In the genomic region with DNA sequence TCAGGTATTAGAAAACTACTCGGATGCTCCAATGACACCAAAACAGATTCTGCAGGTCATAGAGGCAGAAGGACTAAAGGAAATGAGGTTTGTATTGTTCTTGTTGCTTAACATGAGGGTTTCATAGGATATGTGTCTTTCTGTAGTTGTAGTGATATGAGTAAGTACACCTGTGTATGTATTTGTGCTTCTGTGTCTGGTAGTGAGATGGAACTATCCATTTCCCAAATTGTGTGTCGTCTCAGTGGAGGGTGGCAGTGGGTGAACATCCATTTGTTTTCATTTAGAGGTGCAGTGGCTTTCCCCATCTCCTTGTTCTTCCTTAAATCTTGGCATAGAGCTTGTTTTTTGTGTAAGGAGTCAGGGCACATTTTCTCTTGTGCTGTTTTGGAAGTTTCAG, we compare ENCODE assay signal across 14 cellular contexts. TPM values are rescaled to one million over a fixed set of nuclear protein-coding genes. Genes with fewer than 3 reads are reported as not detected.
DNase-seq lines count a peak whose midpoint lies in the region; ATAC-seq and TF ChIP-seq lines count a peak whose summit lies in the region.
"Had no signal": no experiment of that assay in that cellular context is flagged by ENCODE, and none has a peak within 500 bp of the region (broad histone marks: within the 10 kb centered on the region; RNA-seq: fewer than 3 reads in every experiment).

No MANE protein-coding gene starts in this region.

- H3K27me3 Mint-ChIP-seq in activated T-cell treated with anti-CD3 and anti-CD28 coated beads, Interleukin-2, amount 50 U/mL, for 24 hours: no peaks in the 10 kb centered on the region
- no peaks in the 10 kb centered on the region for H3K27me3 Mint-ChIP-seq in activated CD8-positive, alpha-beta T cell treated with anti-CD3 and anti-CD28 coated beads, Interleukin-2, amount 10 ng/mL, durations not matched to agents 7 days and 5 days (ENCODE audit: low read depth)
- no peaks in the 10 kb centered on the region for H3K27me3 Mint-ChIP-seq in stimulated activated memory B cell treated with anti-CD40 and anti-IgM and Interleukin-4, amounts not matched to agents 10 μg/mL and 1 μg/mL and 100 μg/mL, for 72 hours

- no peak overlapping the region for H3K27ac ChIP-seq in foreskin keratinocyte
- H3K27ac ChIP-seq: esophagus squamous epithelium had no signal

- CTCF ChIA-PET in activated CD8-positive, alpha-beta T cell treated with anti-CD3 and anti-CD28 coated beads, Interleukin-2, amount 10 ng/mL, durations not matched to agents 7 days and 5 days (lab: Charles Lee): no interaction called here

- peaks cover 69% of the 10 kb centered on the region for H3K36me3 Mint-ChIP-seq in activated T-cell treated with anti-CD3 and anti-CD28 coated beads, Interleukin-2, amount 50 U/mL, for 24 hours (ENCODE audit: low read depth)
- peaks cover 26% of the 10 kb centered on the region for H3K36me3 Mint-ChIP-seq in activated CD8-positive, alpha-beta T cell treated with anti-CD3 and anti-CD28 coated beads, Interleukin-2, amount 10 ng/mL, durations not matched to agents 7 days and 5 days (ENCODE audit: low read depth)
- H3K36me3 Mint-ChIP-seq in stimulated activated memory B cell treated with anti-CD40 and anti-IgM and Interleukin-4, amounts not matched to agents 10 μg/mL and 1 μg/mL and 100 μg/mL, for 72 hours: peaks cover 14% of the 10 kb centered on the region

- H3K27ac Mint-ChIP-seq in activated T-cell treated with anti-CD3 and anti-CD28 coated beads, Interleukin-2, amount 50 U/mL, for 24 hours: peak overlapping the region; percentile 89
- H3K27ac Mint-ChIP-seq in activated CD8-positive, alpha-beta T cell treated with anti-CD3 and anti-CD28 coated beads, Interleukin-2, amount 10 ng/mL, durations not matched to agents 7 days and 5 days: peak overlapping the region; percentile 30
- peak overlapping the region; percentile 17 for H3K27ac Mint-ChIP-seq in stimulated activated memory B cell treated with anti-CD40 and anti-IgM and Interleukin-4, amounts not matched to agents 10 μg/mL and 1 μg/mL and 100 μg/mL, for 72 hours

- POLR2A ChIA-PET in activated CD8-positive, alpha-beta T cell treated with anti-CD3 and anti-CD28 coated beads, Interleukin-2, amount 10 ng/mL, durations not matched to agents 7 days and 5 days (lab: Charles Lee): no interaction called here

- H3K4me1 ChIP-seq in foreskin keratinocyte: no peaks in the 10 kb centered on the region

- DNase-seq in activated T-cell treated with anti-CD3 and anti-CD28 coated beads, Interleukin-2, amount 50 U/mL, for 24 hours: no peak
- no peak for DNase-seq in activated T-cell treated with anti-CD3 and anti-CD28 coated beads, Interleukin-2, amount 50 U/mL, for 48 hours
- DNase-seq in activated CD8-positive, alpha-beta T cell treated with anti-CD3 and anti-CD28 coated beads, Interleukin-2, amount 10 ng/mL, durations not matched to agents 7 days and 5 days: no peak
- no peak for DNase-seq in SHP77 treated with DMSO at 0.1 percent for 48 hours (lab: John Stamatoyannopoulos, UW)
- DNase-seq in stimulated activated CD4-positive, alpha-beta T cell treated with anti-CD3 and anti-CD28 coated beads, Interleukin-15, amount 100 ng/mL, for 24 hours: no peak
- DNase-seq in foreskin keratinocyte: no peak
- DNase-seq: ACHN; activated CD8-positive, alpha-beta memory T cell treated with anti-CD3 and anti-CD28 coated beads, Interleukin-2, amount 50 U/mL, for 48 hours; central memory CD4-positive, alpha-beta T cell; esophagus squamous epithelium; NCI-H1436 treated with DMSO at 0.1 percent for 48 hours; SW 1271 had no signal

- no peaks in the 10 kb centered on the region for H3K27me3 ChIP-seq in foreskin keratinocyte
- H3K27me3 ChIP-seq: esophagus squamous epithelium had no signal

- peak overlapping the region; percentile 1 for H3K4me3 Mint-ChIP-seq in activated T-cell treated with anti-CD3 and anti-CD28 coated beads, Interleukin-2, amount 50 U/mL, for 24 hours
- H3K4me3 Mint-ChIP-seq in activated CD8-positive, alpha-beta T cell treated with anti-CD3 and anti-CD28 coated beads, Interleukin-2, amount 10 ng/mL, durations not matched to agents 7 days and 5 days: no peak overlapping the region
- H3K4me3 Mint-ChIP-seq in stimulated activated memory B cell treated with anti-CD40 and anti-IgM and Interleukin-4, amounts not matched to agents 10 μg/mL and 1 μg/mL and 100 μg/mL, for 72 hours: no peak overlapping the region

- TF ChIP-seq CTCF in foreskin keratinocyte (conservative IDR thresholded peaks at IDR 0.05): no peak

- ATAC-seq in HG02798 (IDR thresholded peaks at IDR 0.05; ENCODE audit: poor library complexity, unreplicated experiment): peak; percentile 34
- ATAC-seq in activated CD8-positive, alpha-beta T cell treated with anti-CD3 and anti-CD28 coated beads, Interleukin-2, amount 10 ng/mL, durations not matched to agents 7 days and 5 days: no peak
- ATAC-seq in stimulated activated memory B cell treated with anti-CD40 and anti-IgM and Interleukin-4, amounts not matched to agents 10 μg/mL and 1 μg/mL and 100 μg/mL, for 72 hours: peak; percentile 65
- ATAC-seq in foreskin keratinocyte: no peak

- no peaks in the 10 kb centered on the region for H3K9me3 Mint-ChIP-seq in activated T-cell treated with anti-CD3 and anti-CD28 coated beads, Interleukin-2, amount 50 U/mL, for 24 hours
- H3K9me3 Mint-ChIP-seq in activated CD8-positive, alpha-beta T cell treated with anti-CD3 and anti-CD28 coated beads, Interleukin-2, amount 10 ng/mL, durations not matched to agents 7 days and 5 days (ENCODE audit: insufficient read depth): no peaks in the 10 kb centered on the region
- H3K9me3 Mint-ChIP-seq in stimulated activated memory B cell treated with anti-CD40 and anti-IgM and Interleukin-4, amounts not matched to agents 10 μg/mL and 1 μg/mL and 100 μg/mL, for 72 hours: no peaks in the 10 kb centered on the region

- peaks cover 74% of the 10 kb centered on the region for H3K4me1 Mint-ChIP-seq in activated T-cell treated with anti-CD3 and anti-CD28 coated beads, Interleukin-2, amount 50 U/mL, for 24 hours (ENCODE audit: low read depth)
- H3K4me1 Mint-ChIP-seq in activated CD8-positive, alpha-beta T cell treated with anti-CD3 and anti-CD28 coated beads, Interleukin-2, amount 10 ng/mL, durations not matched to agents 7 days and 5 days (ENCODE audit: low read depth): peaks cover 65% of the 10 kb centered on the region
- peaks cover 78% of the 10 kb centered on the region for H3K4me1 Mint-ChIP-seq in stimulated activated memory B cell treated with anti-CD40 and anti-IgM and Interleukin-4, amounts not matched to agents 10 μg/mL and 1 μg/mL and 100 μg/mL, for 72 hours

RNA-seq across cellular contexts. Expression of a gene that starts 8.2 kb away (rescaled TPM):
- 10 to 100 TPM; 91.7 to 97.4 TPM for total RNA-seq in activated CD8-positive, alpha-beta T cell treated with anti-CD3 and anti-CD28 coated beads, Interleukin-2, amount 10 ng/mL, durations not matched to agents 7 days and 5 days
- 28.2 and 31.7 TPM in 2 replicates for total RNA-seq in foreskin keratinocyte
- 11.7 and 12.8 TPM in 2 replicates for polyA plus RNA-seq in foreskin keratinocyte

Comparison
In these comparisons a context has a peak if more than half of its experiments do, and no peak if none do; other contexts are left out.
1. H3K27ac Mint-ChIP-seq: peak in every context shown above with its lines; median percentile 89 in activated T-cell treated with anti-CD3 and anti-CD28 coated beads, Interleukin-2, amount 50 U/mL, for 24 hours; 30 in activated CD8-positive, alpha-beta T cell treated with anti-CD3 and anti-CD28 coated beads, Interleukin-2, amount 10 ng/mL, durations not matched to agents 7 days and 5 days; 17 in stimulated activated memory B cell treated with anti-CD40 and anti-IgM and Interleukin-4, amounts not matched to agents 10 μg/mL and 1 μg/mL and 100 μg/mL, for 72 hours.
2. ATAC-seq: peak in HG02798 (single experiment) and stimulated activated memory B cell treated with anti-CD40 and anti-IgM and Interleukin-4, amounts not matched to agents 10 μg/mL and 1 μg/mL and 100 μg/mL, for 72 hours (single experiment); none in activated CD8-positive, alpha-beta T cell treated with anti-CD3 and anti-CD28 coated beads, Interleukin-2, amount 10 ng/mL, durations not matched to agents 7 days and 5 days (single experiment) and foreskin keratinocyte (single experiment).